13 cellular contexts compared by ENCODE assay signal in genomic region chr9:93952784-93953491, GRCh38. TPM values are rescaled to one million over a fixed set of nuclear protein-coding genes. Genes with fewer than 3 reads are reported as not detected.
DNase-seq lines count a peak whose midpoint lies in the region; ATAC-seq, FAIRE-seq and TF ChIP-seq lines count a peak whose summit lies in the region.
"Had no signal": no experiment of that assay in that cellular context is flagged by ENCODE, and none has a peak within 500 bp of the region (broad histone marks: within the 10 kb centered on the region; RNA-seq: fewer than 3 reads in every experiment).

No MANE protein-coding gene starts in this region.

- no peaks in the 10 kb centered on the region for H3K36me3 ChIP-seq in endothelial cell of umbilical vein (ENCODE audit: control insufficient read depth in 2 of 2, extremely low read depth in 1 of 2, insufficient read depth in 2 of 2, low read length in 2 of 2)
- H3K36me3 ChIP-seq in psoas muscle (ENCODE audit: insufficient read depth in 1 of 2, low read depth in 1 of 2), result no peaks in the 10 kb centered on the region
- H3K36me3 ChIP-seq: WERI-Rb-1 had no signal

- H3K27me3 ChIP-seq in endothelial cell of umbilical vein (ENCODE audit: control insufficient read depth in 2 of 2, insufficient read depth in 2 of 2, low read length in 2 of 2) (peaks cover 88 to 93% of the 10 kb centered on the region in 2 experiments), psoas muscle (ENCODE audit: insufficient read depth in 3 of 3, low read length in 2 of 3) (peaks cover 0 to 93% (median 64%) of the 10 kb centered on the region in 3 donors)

- no peaks in the 10 kb centered on the region for H3K9me3 ChIP-seq in endothelial cell of umbilical vein (replicated peaks; ENCODE audit: control insufficient read depth, insufficient read depth, low read length)
- no peaks in the 10 kb centered on the region for H3K9me3 ChIP-seq in psoas muscle

- peaks cover 7% of the 10 kb centered on the region for H3K9me3 Mint-ChIP-seq in T-helper 1 cell treated with Interleukin-12 subunit alpha and Interleukin-12 subunit beta and Interleukin-4 antibody, amounts not matched to agents 30 μg/mL and 1 μg/mL, for 36 hours

- POLR2A ChIA-PET in endothelial cell of umbilical vein (lab: Charles Lee), result no interaction called here

- no peak for TF ChIP-seq POLR2A in endothelial cell of umbilical vein (IDR thresholded peaks at IDR 0.05; ENCODE audit: low read depth, low read length)

- no peaks in the 10 kb centered on the region for H3K79me2 ChIP-seq in endothelial cell of umbilical vein (ENCODE audit: control insufficient read depth, insufficient read depth, low read length)

- peak in 1 of 4 donors; percentile 22 for ATAC-seq in psoas muscle
- ATAC-seq in HG02970 (IDR thresholded peaks at IDR 0.05; ENCODE audit: low FRiP score, unreplicated experiment), result no peak
- no peak for ATAC-seq in HG03097 (IDR thresholded peaks at IDR 0.05; ENCODE audit: low FRiP score, unreplicated experiment)

- intact Hi-C loops in endothelial cell of umbilical vein (cut with micrococcal nuclease) (no loop called here), psoas muscle (cut with DNase I) (no loop called here)

- H3K9ac ChIP-seq in endothelial cell of umbilical vein (replicated peaks; ENCODE audit: extremely low read depth, insufficient read depth, low read length), result no peak overlapping the region

- no peaks in the 10 kb centered on the region for H3K9me1 ChIP-seq in endothelial cell of umbilical vein (replicated peaks; ENCODE audit: control insufficient read depth, extremely low read depth, insufficient read depth, low read length)

- H3K27me3 Mint-ChIP-seq in T-helper 1 cell treated with Interleukin-12 subunit alpha and Interleukin-12 subunit beta and Interleukin-4 antibody, amounts not matched to agents 30 μg/mL and 1 μg/mL, for 36 hours (ENCODE audit: low read depth), result peaks cover 81% of the 10 kb centered on the region

- 12 to 14% (median 12%) methylated on average over 40 to 54 of the region's 54 CpGs for WGBS in psoas muscle, 3 donors

- H3K27ac Mint-ChIP-seq in T-helper 1 cell treated with Interleukin-12 subunit alpha and Interleukin-12 subunit beta and Interleukin-4 antibody, amounts not matched to agents 30 μg/mL and 1 μg/mL, for 36 hours, result no peak overlapping the region

- no TSS peak for BruUV-seq in endothelial cell of umbilical vein (replicated peaks; lab: Mats Ljungman, UMichigan)

- TF ChIP-seq CTCF in endothelial cell of umbilical vein (IDR thresholded peaks at IDR 0.05; ENCODE audit: extremely low read depth in 1 of 2, insufficient read depth in 1 of 2, low read depth in 1 of 2, low read length in 2 of 2), result no peak
- no peak for TF ChIP-seq CTCF in psoas muscle (IDR thresholded peaks at IDR 0.05)

- CTCF ChIA-PET in endothelial cell of umbilical vein (lab: Charles Lee), result interaction anchor here (1.0 kb wide), 1 partner anchor 9 kb away, joined by 5 read pairs; no protein-coding TSS in a partner anchor

- H3K4me1 Mint-ChIP-seq in T-helper 1 cell treated with Interleukin-12 subunit alpha and Interleukin-12 subunit beta and Interleukin-4 antibody, amounts not matched to agents 30 μg/mL and 1 μg/mL, for 36 hours (ENCODE audit: low read depth), result peaks cover 21% of the 10 kb centered on the region

- FAIRE-seq in endothelial cell of umbilical vein (lab: Jason Lieb, UNC), result no peak
- FAIRE-seq: frontal cortex had no signal

- H3K27ac ChIP-seq in endothelial cell of umbilical vein (ENCODE audit: insufficient read depth, low read depth, low read length) (no peak overlapping the region), psoas muscle (no peak overlapping the region)
- H3K27ac ChIP-seq: PC-9, WERI-Rb-1 had no signal

- H3K4me3 Mint-ChIP-seq in T-helper 1 cell treated with Interleukin-12 subunit alpha and Interleukin-12 subunit beta and Interleukin-4 antibody, amounts not matched to agents 30 μg/mL and 1 μg/mL, for 36 hours, result peak overlapping the region; percentile 58

- DNase-seq in T-helper 1 cell, result no peak
- peak; percentile 73 for DNase-seq in NCI-H748 (lab: John Stamatoyannopoulos, UW; ENCODE audit: unreplicated experiment)
- DNase-seq in endothelial cell of umbilical vein (ENCODE audit: low read depth, low spot score), result no peak
- DNase-seq in psoas muscle, result no peak
- no peak for DNase-seq in GDM1 (lab: John Stamatoyannopoulos, UW)
- DNase-seq: PC-9, WERI-Rb-1 had no signal

- H2AFZ ChIP-seq in endothelial cell of umbilical vein (ENCODE audit: low read depth, low read length), result no peak overlapping the region
- H2AFZ ChIP-seq: PC-9 had no signal

- H3K4me3 ChIP-seq in endothelial cell of umbilical vein (replicated peaks in 1 of 3; ENCODE audit: insufficient read depth in 1 of 3, low read depth in 1 of 3, low read length in 3 of 3) (no peak overlapping the region), psoas muscle (peak overlapping the region; percentile 22)
- H3K4me3 ChIP-seq: PC-9 had no signal

- H4K20me1 ChIP-seq in endothelial cell of umbilical vein (replicated peaks; ENCODE audit: control insufficient read depth, extremely low read depth, insufficient read depth, low read length), result no peaks in the 10 kb centered on the region

- dilution Hi-C loops in endothelial cell of umbilical vein (cut with MboI; ENCODE audit: extremely low pct_ligation_motif_present, low sequenced_read_pairs), result no loop called here

- H3K4me1 ChIP-seq in endothelial cell of umbilical vein (ENCODE audit: control insufficient read depth, extremely low read depth, insufficient read depth, low read length) (peaks cover 3% of the 10 kb centered on the region), psoas muscle (peaks cover 26% of the 10 kb centered on the region)

- H3K4me2 ChIP-seq in endothelial cell of umbilical vein (ENCODE audit: insufficient read depth, low read length), result no peak overlapping the region
- H3K4me2 ChIP-seq: PC-9 had no signal

- peaks cover 2% of the 10 kb centered on the region for H3K36me3 Mint-ChIP-seq in T-helper 1 cell treated with Interleukin-12 subunit alpha and Interleukin-12 subunit beta and Interleukin-4 antibody, amounts not matched to agents 30 μg/mL and 1 μg/mL, for 36 hours (ENCODE audit: low read depth)

TF ChIP-seq in endothelial cell of umbilical vein, 7 proteins besides CTCF, POLR2A, EP300 and RAD21:
- TF ChIP-seq MAX (IDR thresholded peaks at IDR 0.05; ENCODE audit: insufficient read depth, insufficient read length) (no peak), GATA2 (IDR thresholded peaks at IDR 0.05; ENCODE audit: insufficient read depth, insufficient read length, low read depth, low read length) (no peak), JUN (IDR thresholded peaks at IDR 0.05; ENCODE audit: borderline replicate concordance, insufficient read depth, insufficient read length, low read depth) (no peak), FOS (IDR thresholded peaks at IDR 0.05; ENCODE audit: borderline replicate concordance, insufficient read depth, low read length) (no peak), POLR2AphosphoS5 (IDR thresholded peaks at IDR 0.05; ENCODE audit: insufficient read depth, low read depth, low read length) (no peak), EZH2 (IDR thresholded peaks at IDR 0.05; ENCODE audit: borderline replicate concordance, low read depth, low read length, severe bottlenecking) (peak; percentile 88), MYC (IDR thresholded peaks at IDR 0.05; ENCODE audit: low read depth, low read length) (no peak)

RNA-seq across cellular contexts. Expression of gene BARX1, which starts 2.2 kb away (rescaled TPM):
- total RNA-seq in endothelial cell of umbilical vein, result not detected in 2 replicates
- polyA plus RNA-seq in endothelial cell of umbilical vein, result not detected in 2 replicates
- polyA plus RNA-seq in endothelial cell of umbilical vein (2011; cell fraction: cytosol; rRNA removed), result not detected in 2 replicates
- polyA plus RNA-seq in endothelial cell of umbilical vein (2011; cell fraction: nucleus; rRNA removed), result not detected in 2 replicates
- polyA plus RNA-seq in endothelial cell of umbilical vein (2012), result not detected in 2 replicates
- polyA minus RNA-seq in endothelial cell of umbilical vein, result not detected in 2 replicates
- polyA minus RNA-seq in endothelial cell of umbilical vein (2011; cell fraction: cytosol; rRNA and poly(A)+ RNA removed), result 2.7 TPM
- not detected in 2 replicates for polyA minus RNA-seq in endothelial cell of umbilical vein (2011; cell fraction: nucleus; rRNA and poly(A)+ RNA removed)
- total RNA-seq in psoas muscle, result not detected
- polyA plus RNA-seq in psoas muscle, result not detected
- total RNA-seq: bronchial epithelial cell, frontal cortex, PC-9 had no signal
- polyA plus RNA-seq: AG04450 had no signal
